17 cellular contexts compared by ENCODE assay signal in genomic region chr3:13280122-13280790, GRCh38.
"Had no signal": no experiment of that assay in that cellular context is flagged by ENCODE, and none has a peak within 500 bp of the region (broad histone marks: within the 10 kb centered on the region; RNA-seq: fewer than 3 reads in every experiment).

No MANE protein-coding gene starts in this region.

- FAIRE-seq: small intestine had no signal

- H3K36me3 ChIP-seq: cardiac muscle cell, colonic mucosa, esophagus squamous epithelium, suprapubic skin had no signal

- DNase-seq: activated CD4-positive, alpha-beta T cell treated with anti-CD3 and anti-CD28 coated beads for 1 hour; activated CD4-positive, alpha-beta T cell treated with anti-CD3 and anti-CD28 coated beads, Interleukin-2, amount 50 U/mL, for 4 hours; activated naive CD4-positive, alpha-beta T cell treated with anti-CD3 and anti-CD28 coated beads for 36 hours; activated T-cell treated with anti-CD3 and anti-CD28 coated beads for 4 hours; colonic mucosa; esophagus squamous epithelium; mammary epithelial cell; naive B cell; retina; small intestine; T-helper 1 cell; trophoblast cell had no signal

- H3K27ac ChIP-seq: cardiac muscle cell, parathyroid adenoma, suprapubic skin had no signal

- H3K4me1 ChIP-seq: colonic mucosa had no signal

- H3K9me3 ChIP-seq: colonic mucosa, suprapubic skin had no signal

- H3K79me2 ChIP-seq: parathyroid adenoma had no signal

- H3K4me3 ChIP-seq: cardiac muscle cell, colonic mucosa had no signal

- ATAC-seq: activated T-helper 17 cell treated with anti-CD3 and anti-CD28 coated beads, Interleukin-2, amount 50 U/mL, for 72 hours; SK-N-SH treated with all-trans-retinoic acid at 6 μM for 48 hours had no signal

- H3K9ac ChIP-seq: parathyroid adenoma had no signal
